Comparison of ENCODE assay signal across 14 cellular contexts in genomic region chr14:103388664-103389063, GRCh38. TPM values are rescaled to one million over a fixed set of nuclear protein-coding genes. Genes with fewer than 3 reads are reported as not detected.
DNase-seq lines count a peak whose midpoint lies in the region; ATAC-seq, FAIRE-seq and TF ChIP-seq lines count a peak whose summit lies in the region.
"Had no signal": no experiment of that assay in that cellular context is flagged by ENCODE, and none has a peak within 500 bp of the region (broad histone marks: within the 10 kb centered on the region; RNA-seq: fewer than 3 reads in every experiment).

No MANE protein-coding gene starts in this region.

- POLR2A ChIA-PET in CD4-positive, alpha-beta T cell (lab: Charles Lee) = no interaction called here

- H3K9me3 ChIP-seq in CD4-positive, alpha-beta T cell (ENCODE audit: control insufficient read depth, low read length) = no peaks in the 10 kb centered on the region
- no peaks in the 10 kb centered on the region for H3K9me3 ChIP-seq in adipocyte (ENCODE audit: control insufficient read depth, low read length)
- H3K9me3 ChIP-seq: tibial artery had no signal

- H3K9ac ChIP-seq in KMS-11 (no peak overlapping the region), adipocyte (ENCODE audit: low read length) (peak overlapping the region; percentile 17)

- intact Hi-C loops in CD4-positive, alpha-beta T cell (cut with DNase I, micrococcal nuclease) = loop anchor here in 1 of 2 experiments (5.0 kb wide), 1 partner anchor 174 kb away; the partner anchor contains the start of genes BAG5 and COA8
- intact Hi-C loops in Right ventricle myocardium inferior (cut with DNase I) = no loop called here

- peaks cover 66% of the 10 kb centered on the region for H3K4me1 Mint-ChIP-seq in CD4-positive, alpha-beta T cell (ENCODE audit: low read depth)
- peaks cover 28 to 33% of the 10 kb centered on the region in 2 donors for H3K4me1 Mint-ChIP-seq in natural killer cell treated with Interleukin-12 subunit alpha and Interleukin-12 subunit beta and Interleukin-15 and Interleukin-18, amount 100 ng/mL, for 72 hours (ENCODE audit: low read depth in 2 of 2)

- H3K4me2 ChIP-seq in KMS-11 = peak overlapping the region; percentile 86; the same call in 1 of the 2 replicates

- H3K79me2 ChIP-seq in KMS-11 (ENCODE audit: insufficient read depth, low read depth) = peaks cover 83% of the 10 kb centered on the region

- peaks cover 50% of the 10 kb centered on the region for H3K4me1 ChIP-seq in KMS-11 (ENCODE audit: low read depth, poor library complexity, severe bottlenecking)
- H3K4me1 ChIP-seq in adipocyte (ENCODE audit: control insufficient read depth, insufficient read depth, low read length) = peaks cover 39% of the 10 kb centered on the region

- peak overlapping the region; percentile 84 for H3K4me3 Mint-ChIP-seq in CD4-positive, alpha-beta T cell
- H3K4me3 Mint-ChIP-seq in natural killer cell treated with Interleukin-12 subunit alpha and Interleukin-12 subunit beta and Interleukin-15 and Interleukin-18, amount 100 ng/mL, for 72 hours = peak overlapping the region; percentile 96

- CTCF ChIA-PET in CD4-positive, alpha-beta T cell (lab: Charles Lee) = interaction anchor here (0.7 kb wide), 1 partner anchor 54 kb away, joined by 5 read pairs; no protein-coding TSS in a partner anchor

- DNase-seq in CD4-positive, alpha-beta T cell = no peak
- DNase-seq in adipocyte (ENCODE audit: low read depth) (no peak), frontal cortex (ENCODE audit: low spot score in 2 of 2) (no peak), Right ventricle myocardium inferior (ENCODE audit: missing footprints) (no peak), NCI-H1105 treated with DMSO at 0.1 percent for 48 hours (lab: John Stamatoyannopoulos, UW) (no peak)
- no peak for DNase-seq in natural killer cell treated with Interleukin-12 subunit alpha and Interleukin-12 subunit beta and Interleukin-15 and Interleukin-18, amount 100 ng/mL, for 72 hours (ENCODE audit: low spot score)
- DNase-seq: activated CD8-positive, alpha-beta memory T cell treated with anti-CD3 and anti-CD28 coated beads for 24 hours; anterior cingulate cortex; NCI-H187; SW 1271; tibial artery had no signal

- H3K36me3 Mint-ChIP-seq in CD4-positive, alpha-beta T cell (ENCODE audit: low read depth) = peaks cover 13% of the 10 kb centered on the region
- H3K36me3 Mint-ChIP-seq in natural killer cell treated with Interleukin-12 subunit alpha and Interleukin-12 subunit beta and Interleukin-15 and Interleukin-18, amount 100 ng/mL, for 72 hours = peaks cover 5% of the 10 kb centered on the region

- TF ChIP-seq CTCF in CD4-positive, alpha-beta T cell (IDR thresholded peaks at IDR 0.05) = no peak
- no peak for TF ChIP-seq CTCF in KMS-11 (conservative IDR thresholded peaks at IDR 0.05; ENCODE audit: low read depth, low read length)

- H3K36me3 ChIP-seq in KMS-11 (ENCODE audit: insufficient read depth) (no peaks in the 10 kb centered on the region), adipocyte (ENCODE audit: control insufficient read depth, insufficient read depth, low read length, severe bottlenecking) (no peaks in the 10 kb centered on the region)
- H3K36me3 ChIP-seq: tibial artery had no signal

- no peak overlapping the region for H3K4me3 ChIP-seq in KMS-11 (IDR thresholded peaks at IDR 0.05; ENCODE audit: insufficient read depth, low read depth, low read length)
- peak overlapping the region; percentile 99 for H3K4me3 ChIP-seq in adipocyte (ENCODE audit: low read length)
- H3K4me3 ChIP-seq: skin epidermis had no signal

- no peak for ATAC-seq in CD4-positive, alpha-beta T cell (ENCODE audit: poor library complexity)
- no peak for ATAC-seq in natural killer cell treated with Interleukin-12 subunit alpha and Interleukin-12 subunit beta and Interleukin-15 and Interleukin-18, amount 100 ng/mL, for 72 hours
- no peak for ATAC-seq in Right ventricle myocardium inferior
- ATAC-seq in GM21381 (IDR thresholded peaks at IDR 0.05; ENCODE audit: unreplicated experiment) = no peak

- H3K9me3 Mint-ChIP-seq in CD4-positive, alpha-beta T cell = no peaks in the 10 kb centered on the region
- no peaks in the 10 kb centered on the region for H3K9me3 Mint-ChIP-seq in natural killer cell treated with Interleukin-12 subunit alpha and Interleukin-12 subunit beta and Interleukin-15 and Interleukin-18, amount 100 ng/mL, for 72 hours

- H3K27me3 ChIP-seq in CD4-positive, alpha-beta T cell (ENCODE audit: control insufficient read depth, insufficient read depth, low read length) = no peaks in the 10 kb centered on the region
- H3K27me3 ChIP-seq in KMS-11 (ENCODE audit: insufficient read depth, low read depth) = no peaks in the 10 kb centered on the region
- no peaks in the 10 kb centered on the region for H3K27me3 ChIP-seq in adipocyte (replicated peaks; ENCODE audit: control insufficient read depth, insufficient read depth, low read length)
- H3K27me3 ChIP-seq: tibial artery had no signal

- H3K27ac ChIP-seq in CD4-positive, alpha-beta T cell (ENCODE audit: low read depth, low read length) = no peak overlapping the region
- H3K27ac ChIP-seq in KMS-11 = no peak overlapping the region

- no peak overlapping the region for H2AFZ ChIP-seq in KMS-11 (ENCODE audit: low read depth)

- H4K20me1 ChIP-seq in KMS-11 (ENCODE audit: insufficient read depth) = peaks cover 45% of the 10 kb centered on the region

- no peaks in the 10 kb centered on the region for H3K27me3 Mint-ChIP-seq in CD4-positive, alpha-beta T cell
- H3K27me3 Mint-ChIP-seq in natural killer cell treated with Interleukin-12 subunit alpha and Interleukin-12 subunit beta and Interleukin-15 and Interleukin-18, amount 100 ng/mL, for 72 hours = no peaks in the 10 kb centered on the region

- no peak for FAIRE-seq in frontal cortex (lab: Jason Lieb, UNC)

- peak overlapping the region; percentile 12 for H3K27ac Mint-ChIP-seq in CD4-positive, alpha-beta T cell
- H3K27ac Mint-ChIP-seq in natural killer cell treated with Interleukin-12 subunit alpha and Interleukin-12 subunit beta and Interleukin-15 and Interleukin-18, amount 100 ng/mL, for 72 hours = no peak overlapping the region

RNA-seq across cellular contexts. Expression of gene MARK3, which starts 3.4 kb away (rescaled TPM):
- 100 to 1,000 TPM; 107 TPM for total RNA-seq in CD4-positive, alpha-beta T cell
- total RNA-seq in natural killer cell treated with Interleukin-12 subunit alpha and Interleukin-12 subunit beta and Interleukin-15 and Interleukin-18, amount 100 ng/mL, for 72 hours = 100 to 1,000 TPM; 101 to 165 TPM
- 152 TPM for total RNA-seq in frontal cortex
- total RNA-seq in Right ventricle myocardium inferior = 123 TPM

RNA-seq across cellular contexts. Expression of gene EIF5, which starts 54.6 kb away (rescaled TPM):
- total RNA-seq in CD4-positive, alpha-beta T cell = 100 to 1,000 TPM; 658 TPM
- total RNA-seq in natural killer cell treated with Interleukin-12 subunit alpha and Interleukin-12 subunit beta and Interleukin-15 and Interleukin-18, amount 100 ng/mL, for 72 hours = 100 to 1,000 TPM; 246 to 316 TPM
- total RNA-seq in frontal cortex (129 TPM), Right ventricle myocardium inferior (252 TPM)
